In genomic region chr14:59342516-59343484, GRCh38 we compare ENCODE assay signal across 13 cellular contexts.
A peak's percentile ranks its signal among the peaks of the same experiment; 100 is the strongest.
DNase-seq lines count a peak whose midpoint lies in the region; ATAC-seq and TF ChIP-seq lines count a peak whose summit lies in the region.
"Had no signal": no experiment of that assay in that cellular context is flagged by ENCODE, and none has a peak within 500 bp of the region (broad histone marks: within the 10 kb centered on the region; RNA-seq: fewer than 3 reads in every experiment).

No MANE protein-coding gene starts in this region.

- H3K27ac ChIP-seq in heart right ventricle (peak overlapping the region in 9 of 10 donors; percentile 45 to 78 (median 71)), neural progenitor cell (no peak overlapping the region)

- peaks cover 0 to 80% (median 2%) of the 10 kb centered on the region in 9 donors for H3K36me3 ChIP-seq in heart right ventricle
- H3K36me3 ChIP-seq in neural progenitor cell, result no peaks in the 10 kb centered on the region

- H2AFZ ChIP-seq in neural progenitor cell (replicated peaks), result no peak overlapping the region

- no peak for TF ChIP-seq CTCF in heart right ventricle (IDR thresholded peaks at IDR 0.05)
- no peak for TF ChIP-seq CTCF in neural progenitor cell (IDR thresholded peaks at IDR 0.05)
- TF ChIP-seq CTCF in chondrocyte (IDR thresholded peaks at IDR 0.05), result no peak

- H3K4me1 ChIP-seq in heart right ventricle, result peaks cover 10 to 63% (median 42%) of the 10 kb centered on the region in 9 donors
- H3K4me1 ChIP-seq in neural progenitor cell, result peaks cover 64% of the 10 kb centered on the region

- H3K79me2 ChIP-seq in neural progenitor cell (ENCODE audit: low read depth), result no peaks in the 10 kb centered on the region

- H3K4me3 Mint-ChIP-seq in neural progenitor cell, result no peak overlapping the region
- no peak overlapping the region for H3K4me3 Mint-ChIP-seq in chondrocyte (ENCODE audit: unreplicated experiment)
- H3K4me3 Mint-ChIP-seq: activated T-cell treated with anti-CD3 and anti-CD28 coated beads, Interleukin-2, amount 50 U/mL, for 72 hours; effector memory CD8-positive, alpha-beta T cell; natural killer cell treated with Interleukin-12 subunit alpha and Interleukin-12 subunit beta and Interleukin-15 and Interleukin-18, amount 100 ng/mL, for 72 hours had no signal

- H3K36me3 Mint-ChIP-seq in neural progenitor cell (peaks cover 22% of the 10 kb centered on the region), chondrocyte (ENCODE audit: low read depth) (peaks cover 11% of the 10 kb centered on the region)
- H3K36me3 Mint-ChIP-seq: natural killer cell treated with Interleukin-12 subunit alpha and Interleukin-12 subunit beta and Interleukin-15 and Interleukin-18, amount 100 ng/mL, for 72 hours had no signal

- intact Hi-C loops in heart right ventricle (cut with DNase I), result loop anchor here in 1 of 10 donors (2.0 kb wide), 1 partner anchor 16 kb away; no protein-coding TSS in a partner anchor

- ATAC-seq in heart right ventricle, result peak; percentile 57 to 92 (median 79)
- no peak for ATAC-seq in GM21619 (IDR thresholded peaks at IDR 0.05; ENCODE audit: unreplicated experiment)
- ATAC-seq: activated T-cell treated with anti-CD3 and anti-CD28 coated beads, Interleukin-2, amount 50 U/mL, for 72 hours; effector memory CD8-positive, alpha-beta T cell; natural killer cell treated with Interleukin-12 subunit alpha and Interleukin-12 subunit beta and Interleukin-15 and Interleukin-18, amount 100 ng/mL, for 72 hours had no signal

- no peaks in the 10 kb centered on the region for H3K27me3 ChIP-seq in heart right ventricle
- no peaks in the 10 kb centered on the region for H3K27me3 ChIP-seq in neural progenitor cell

- WGBS in heart right ventricle, 2 donors, result 51 to 68% methylated on average over 11 of the region's 11 CpGs

- H3K4me1 Mint-ChIP-seq in neural progenitor cell, result peaks cover 59% of the 10 kb centered on the region
- H3K4me1 Mint-ChIP-seq in chondrocyte (ENCODE audit: low read depth), result peaks cover 37% of the 10 kb centered on the region

- no peak overlapping the region for H3K4me3 ChIP-seq in heart right ventricle
- H3K4me3 ChIP-seq in neural progenitor cell, result no peak overlapping the region

- H3K9ac ChIP-seq in neural progenitor cell, result no peak overlapping the region

- H3K9me3 ChIP-seq in heart right ventricle (no peaks in the 10 kb centered on the region), neural progenitor cell (ENCODE audit: low read depth) (no peaks in the 10 kb centered on the region)

- H3K27ac Mint-ChIP-seq in neural progenitor cell, result peak overlapping the region; percentile 26
- H3K27ac Mint-ChIP-seq in chondrocyte (ENCODE audit: unreplicated experiment), result no peak overlapping the region
- H3K27ac Mint-ChIP-seq: activated T-cell treated with anti-CD3 and anti-CD28 coated beads, Interleukin-2, amount 50 U/mL, for 72 hours; effector memory CD8-positive, alpha-beta T cell; natural killer cell treated with Interleukin-12 subunit alpha and Interleukin-12 subunit beta and Interleukin-15 and Interleukin-18, amount 100 ng/mL, for 72 hours had no signal

- H3F3A ChIP-seq in neural progenitor cell (ENCODE audit: low read depth), result peaks cover 25% of the 10 kb centered on the region

- H3K27me3 Mint-ChIP-seq in neural progenitor cell (ENCODE audit: insufficient read depth, low read depth) (no peaks in the 10 kb centered on the region), chondrocyte (ENCODE audit: low read depth) (no peaks in the 10 kb centered on the region)
- H3K27me3 Mint-ChIP-seq: effector memory CD8-positive, alpha-beta T cell; natural killer cell treated with Interleukin-12 subunit alpha and Interleukin-12 subunit beta and Interleukin-15 and Interleukin-18, amount 100 ng/mL, for 72 hours had no signal

- DNase-seq in DMS79 (lab: John Stamatoyannopoulos, UW) (peak; percentile 8), RPMI7951 (ENCODE audit: low read depth) (peak; percentile 43), heart right ventricle (peak; percentile 38), neural progenitor cell (ENCODE audit: low spot score) (no peak), nucleus accumbens (lab: John Stamatoyannopoulos, UW) (no peak), chondrocyte (ENCODE audit: low spot score) (no peak), DMS114 treated with DMSO at 0.1 percent for 48 hours (lab: John Stamatoyannopoulos, UW; ENCODE audit: unreplicated experiment) (no peak)
- DNase-seq: activated T-cell treated with anti-CD3 and anti-CD28 coated beads, Interleukin-2, amount 50 U/mL, for 72 hours; amniotic stem cell; effector memory CD8-positive, alpha-beta T cell; T-helper 1 cell had no signal

- no peaks in the 10 kb centered on the region for H3K9me3 Mint-ChIP-seq in neural progenitor cell
- no peaks in the 10 kb centered on the region for H3K9me3 Mint-ChIP-seq in chondrocyte (ENCODE audit: low read depth)
- H3K9me3 Mint-ChIP-seq: activated T-cell treated with anti-CD3 and anti-CD28 coated beads, Interleukin-2, amount 50 U/mL, for 72 hours; effector memory CD8-positive, alpha-beta T cell; natural killer cell treated with Interleukin-12 subunit alpha and Interleukin-12 subunit beta and Interleukin-15 and Interleukin-18, amount 100 ng/mL, for 72 hours had no signal

- peak overlapping the region; percentile 4 for H3K4me2 ChIP-seq in neural progenitor cell

- no peaks in the 10 kb centered on the region for H4K20me1 ChIP-seq in neural progenitor cell (ENCODE audit: low read depth)

Comparison
In these comparisons a context has a peak if more than half of its experiments do, and no peak if none do; other contexts are left out.
1. DNase-seq: peak in DMS79 (single experiment), RPMI7951 (single experiment) and heart right ventricle (2 of 2); none in neural progenitor cell (single experiment), nucleus accumbens (0 of 56), chondrocyte (single experiment) and DMS114 treated with DMSO at 0.1 percent for 48 hours (single experiment).